In genomic region chr6:43123691-43124314, GRCh38 we compare ENCODE assay signal across 14 cellular contexts. TPM values are rescaled to one million over a fixed set of nuclear protein-coding genes. Genes with fewer than 3 reads are reported as not detected.
DNase-seq lines count a peak whose midpoint lies in the region; ATAC-seq and TF ChIP-seq lines count a peak whose summit lies in the region.
"Had no signal": no experiment of that assay in that cellular context is flagged by ENCODE, and none has a peak within 500 bp of the region (broad histone marks: within the 10 kb centered on the region; RNA-seq: fewer than 3 reads in every experiment).

No MANE protein-coding gene starts in this region.

- ATAC-seq in GM21717 (IDR thresholded peaks at IDR 0.05; ENCODE audit: unreplicated experiment) (no peak), GM21619 (IDR thresholded peaks at IDR 0.05; ENCODE audit: unreplicated experiment) (no peak)
- ATAC-seq in natural killer cell treated with Interleukin-12 subunit alpha and Interleukin-12 subunit beta and Interleukin-15 and Interleukin-18, amount 100 ng/mL, for 72 hours: no peak
- ATAC-seq: esophagus mucosa, PC-3, T-cell had no signal

- peak overlapping the region; percentile 83 for H3K27ac Mint-ChIP-seq in neural crest cell (ENCODE audit: unreplicated experiment)
- H3K27ac Mint-ChIP-seq in natural killer cell treated with Interleukin-12 subunit alpha and Interleukin-12 subunit beta and Interleukin-15 and Interleukin-18, amount 100 ng/mL, for 72 hours: no peak overlapping the region
- H3K27ac Mint-ChIP-seq: activated naive CD4-positive, alpha-beta T cell treated with anti-CD3 and anti-CD28 coated beads, Interleukin-2, amount 10 ng/mL, durations not matched to agents 7 days and 5 days; T-cell had no signal

- H3K36me3 Mint-ChIP-seq in neural crest cell (ENCODE audit: low read depth): no peaks in the 10 kb centered on the region
- no peaks in the 10 kb centered on the region for H3K36me3 Mint-ChIP-seq in natural killer cell treated with Interleukin-12 subunit alpha and Interleukin-12 subunit beta and Interleukin-15 and Interleukin-18, amount 100 ng/mL, for 72 hours
- H3K36me3 Mint-ChIP-seq: activated naive CD4-positive, alpha-beta T cell treated with anti-CD3 and anti-CD28 coated beads, Interleukin-2, amount 10 ng/mL, durations not matched to agents 7 days and 5 days; T-cell had no signal

- TF ChIP-seq CTCF in BE2C (IDR thresholded peaks at IDR 0.05; ENCODE audit: low read depth, low read length) (no peak), coronary artery (IDR thresholded peaks at IDR 0.05) (no peak), neural crest cell (conservative IDR thresholded peaks at IDR 0.05) (no peak)

- no peaks in the 10 kb centered on the region for H3K36me3 ChIP-seq in BE2C

- no peaks in the 10 kb centered on the region for H3K9me3 ChIP-seq in BE2C

- H3K4me1 Mint-ChIP-seq in neural crest cell: peaks cover 15% of the 10 kb centered on the region
- H3K4me1 Mint-ChIP-seq in natural killer cell treated with Interleukin-12 subunit alpha and Interleukin-12 subunit beta and Interleukin-15 and Interleukin-18, amount 100 ng/mL, for 72 hours (ENCODE audit: low read depth in 2 of 2): no peaks in the 10 kb centered on the region
- H3K4me1 Mint-ChIP-seq: activated naive CD4-positive, alpha-beta T cell treated with anti-CD3 and anti-CD28 coated beads, Interleukin-2, amount 10 ng/mL, durations not matched to agents 7 days and 5 days; T-cell had no signal

- H3K27me3 ChIP-seq in BE2C: no peaks in the 10 kb centered on the region

- H3K9me3 Mint-ChIP-seq in neural crest cell: no peaks in the 10 kb centered on the region
- no peaks in the 10 kb centered on the region for H3K9me3 Mint-ChIP-seq in natural killer cell treated with Interleukin-12 subunit alpha and Interleukin-12 subunit beta and Interleukin-15 and Interleukin-18, amount 100 ng/mL, for 72 hours
- H3K9me3 Mint-ChIP-seq: activated naive CD4-positive, alpha-beta T cell treated with anti-CD3 and anti-CD28 coated beads, Interleukin-2, amount 10 ng/mL, durations not matched to agents 7 days and 5 days; T-cell had no signal

- H3K4me3 ChIP-seq in BE2C (ENCODE audit: low read depth, low read length) (peak overlapping the region; percentile 26; the same call in 1 of the 2 replicates), coronary artery (peak overlapping the region; percentile 40)
- H3K4me3 ChIP-seq: lung had no signal

- no peak overlapping the region for H3K27ac ChIP-seq in coronary artery

- H3K27me3 Mint-ChIP-seq in neural crest cell (ENCODE audit: low read depth): no peaks in the 10 kb centered on the region
- no peaks in the 10 kb centered on the region for H3K27me3 Mint-ChIP-seq in natural killer cell treated with Interleukin-12 subunit alpha and Interleukin-12 subunit beta and Interleukin-15 and Interleukin-18, amount 100 ng/mL, for 72 hours

- DNase-seq in BE2C (peak; percentile 49), NCI-H2171 (lab: John Stamatoyannopoulos, UW) (peak; percentile 52), coronary artery (ENCODE audit: low spot score) (no peak), neural crest cell (ENCODE audit: low read depth, low spot score) (no peak)
- no peak for DNase-seq in natural killer cell treated with Interleukin-12 subunit alpha and Interleukin-12 subunit beta and Interleukin-15 and Interleukin-18, amount 100 ng/mL, for 72 hours (ENCODE audit: low spot score)
- no peak for DNase-seq in stimulated activated CD4-positive, alpha-beta T cell treated with anti-CD3 and anti-CD28 coated beads, Interleukin-2, amount 100 ng/mL, for 48 hours
- DNase-seq: activated naive CD4-positive, alpha-beta T cell treated with anti-CD3 and anti-CD28 coated beads, Interleukin-2, amount 10 ng/mL, durations not matched to agents 7 days and 5 days; DMS79 treated with DMSO at 0.1 percent for 48 hours; PC-3; T-cell had no signal

- H3K4me1 ChIP-seq in BE2C: peaks cover 33% of the 10 kb centered on the region

- H3K4me3 Mint-ChIP-seq in neural crest cell: no peak overlapping the region
- no peak overlapping the region for H3K4me3 Mint-ChIP-seq in natural killer cell treated with Interleukin-12 subunit alpha and Interleukin-12 subunit beta and Interleukin-15 and Interleukin-18, amount 100 ng/mL, for 72 hours
- H3K4me3 Mint-ChIP-seq: activated naive CD4-positive, alpha-beta T cell treated with anti-CD3 and anti-CD28 coated beads, Interleukin-2, amount 10 ng/mL, durations not matched to agents 7 days and 5 days; T-cell had no signal

RNA-seq across cellular contexts. Expression of gene SRF, which starts 47.3 kb away (rescaled TPM):
- 48.9 TPM for polyA plus RNA-seq in BE2C (2012; ENCODE audit: insufficient read depth, insufficient read length, low read depth)
- total RNA-seq in neural crest cell: 37.5 and 37.8 TPM in 2 replicates
- total RNA-seq in natural killer cell treated with Interleukin-12 subunit alpha and Interleukin-12 subunit beta and Interleukin-15 and Interleukin-18, amount 100 ng/mL, for 72 hours: 10 to 100 TPM; 56.8 to 70.4 TPM

RNA-seq across cellular contexts. Expression of gene PTK7, which starts 47.7 kb away (rescaled TPM):
- 147 TPM for polyA plus RNA-seq in BE2C (2012; ENCODE audit: insufficient read depth, insufficient read length, low read depth)
- total RNA-seq in neural crest cell: 101 and 106 TPM in 2 replicates
- total RNA-seq in natural killer cell treated with Interleukin-12 subunit alpha and Interleukin-12 subunit beta and Interleukin-15 and Interleukin-18, amount 100 ng/mL, for 72 hours: 1 to 10 TPM; 1.2 to 4.1 TPM

RNA-seq across cellular contexts. Expression of gene CUL9, which starts 58.2 kb away (rescaled TPM):
- polyA plus RNA-seq in BE2C (2012; ENCODE audit: insufficient read depth, insufficient read length, low read depth): 57.6 TPM
- total RNA-seq in neural crest cell: 37.2 and 37.5 TPM in 2 replicates
- total RNA-seq in natural killer cell treated with Interleukin-12 subunit alpha and Interleukin-12 subunit beta and Interleukin-15 and Interleukin-18, amount 100 ng/mL, for 72 hours: 10 to 100 TPM; 41.5 to 85.8 TPM

Comparison
In these comparisons a context has a peak if more than half of its experiments do, and no peak if none do; other contexts are left out.
1. DNase-seq: peak in BE2C (single experiment) and NCI-H2171 (single experiment); none in coronary artery (single experiment), neural crest cell (single experiment), natural killer cell treated with Interleukin-12 subunit alpha and Interleukin-12 subunit beta and Interleukin-15 and Interleukin-18, amount 100 ng/mL, for 72 hours (single experiment) and stimulated activated CD4-positive, alpha-beta T cell treated with anti-CD3 and anti-CD28 coated beads, Interleukin-2, amount 100 ng/mL, for 48 hours (0 of 2).
2. RNA of gene PTK7, which starts 47.7 kb away (total RNA-seq): 101 to 106 TPM in neural crest cell; 1.2 to 4.1 TPM in natural killer cell treated with Interleukin-12 subunit alpha and Interleukin-12 subunit beta and Interleukin-15 and Interleukin-18, amount 100 ng/mL, for 72 hours; every median in the first group is over 10 times any median in the second.